1 cellular context compared by ENCODE assay signal in genomic region chrX:10617186-10617963, GRCh38.
TF ChIP-seq lines count a peak whose summit lies in the region.

No MANE protein-coding gene starts in this region.

TF ChIP-seq in endothelial cell of umbilical vein, 7 proteins besides CTCF, POLR2A, EP300 and RAD21:
- TF ChIP-seq EZH2 (IDR thresholded peaks at IDR 0.05; ENCODE audit: borderline replicate concordance, low read depth, low read length, severe bottlenecking): no peak
- no peak for TF ChIP-seq POLR2AphosphoS5 (IDR thresholded peaks at IDR 0.05; ENCODE audit: insufficient read depth, low read depth, low read length)
- TF ChIP-seq JUN (IDR thresholded peaks at IDR 0.05; ENCODE audit: borderline replicate concordance, insufficient read depth, insufficient read length, low read depth): no peak
- no peak for TF ChIP-seq GATA2 (IDR thresholded peaks at IDR 0.05; ENCODE audit: insufficient read depth, insufficient read length, low read depth, low read length)
- TF ChIP-seq MYC (IDR thresholded peaks at IDR 0.05; ENCODE audit: low read depth, low read length): no peak
- TF ChIP-seq MAX (IDR thresholded peaks at IDR 0.05; ENCODE audit: insufficient read depth, insufficient read length): no peak
- TF ChIP-seq FOS (IDR thresholded peaks at IDR 0.05; ENCODE audit: borderline replicate concordance, insufficient read depth, low read length): no peak
